Comparison of ENCODE assay signal across 20 cellular contexts in genomic region chr2:48993576-48993975, GRCh38.
A peak's percentile ranks its signal among the peaks of the same experiment; 100 is the strongest.
DNase-seq lines count a peak whose midpoint lies in the region; ATAC-seq and TF ChIP-seq lines count a peak whose summit lies in the region.
"Had no signal": no experiment of that assay in that cellular context is flagged by ENCODE, and none has a peak within 500 bp of the region (broad histone marks: within the 10 kb centered on the region; RNA-seq: fewer than 3 reads in every experiment).

No MANE protein-coding gene starts in this region.

- no peaks in the 10 kb centered on the region for H3K23me2 ChIP-seq in H9 (ENCODE audit: insufficient read length, low read depth, low read length, poor library complexity, severe bottlenecking)

- H3K36me3 Mint-ChIP-seq in H9 (ENCODE audit: insufficient read depth in 1 of 3, low read depth in 3 of 3): no peaks in the 10 kb centered on the region
- H3K36me3 Mint-ChIP-seq: CD4-positive, CD25-positive, alpha-beta regulatory T cell; type B pancreatic cell had no signal

- H3K4me1 ChIP-seq in stomach: no peaks in the 10 kb centered on the region
- H3K4me1 ChIP-seq in H9 (ENCODE audit: insufficient read depth, low read length): no peaks in the 10 kb centered on the region
- H3K4me1 ChIP-seq in gastroesophageal sphincter: no peaks in the 10 kb centered on the region
- H3K4me1 ChIP-seq: A549, gastrocnemius medialis, pancreas had no signal

- H3K4me2 ChIP-seq in H9 (ENCODE audit: insufficient read depth, insufficient read length, low read length): no peak overlapping the region
- H3K4me2 ChIP-seq: A549 had no signal

- H3K9me3 Mint-ChIP-seq in H9: no peaks in the 10 kb centered on the region

- no peak overlapping the region for H3K18ac ChIP-seq in H9 (ENCODE audit: insufficient read length, low read depth, low read length)

- no peaks in the 10 kb centered on the region for H3K79me2 ChIP-seq in H9 (ENCODE audit: insufficient read depth, low read length)

- no peak overlapping the region for H2BK20ac ChIP-seq in H9 (ENCODE audit: low read depth, low read length, poor library complexity, severe bottlenecking)

- H3K9ac ChIP-seq in H9 (ENCODE audit: extremely low read depth, insufficient read length, low read length): no peak overlapping the region

- H2BK5ac ChIP-seq in H9 (ENCODE audit: insufficient read length, low read length): no peak overlapping the region

- H3K23ac ChIP-seq in H9 (ENCODE audit: insufficient read length, low read depth, low read length): no peak overlapping the region

- no peak for TF ChIP-seq CTCF in stomach (IDR thresholded peaks at IDR 0.05)
- no peak for TF ChIP-seq CTCF in H9 (conservative IDR thresholded peaks at IDR 0.05)
- TF ChIP-seq CTCF in gastroesophageal sphincter (IDR thresholded peaks at IDR 0.05): no peak

- no peaks in the 10 kb centered on the region for H3K36me3 ChIP-seq in stomach
- H3K36me3 ChIP-seq in gastroesophageal sphincter: no peaks in the 10 kb centered on the region
- H3K36me3 ChIP-seq: gastrocnemius medialis, pancreas had no signal

- no peak overlapping the region for H2BK12ac ChIP-seq in H9 (ENCODE audit: insufficient read length, low read depth, low read length)

- H3K4me3 ChIP-seq in stomach: no peak overlapping the region
- no peak overlapping the region for H3K4me3 ChIP-seq in gastroesophageal sphincter
- H3K4me3 ChIP-seq: A549, gastrocnemius medialis, pancreas had no signal

- H3K56ac ChIP-seq in H9 (ENCODE audit: insufficient read length, low read depth, low read length): no peak overlapping the region

- H2BK15ac ChIP-seq in H9 (ENCODE audit: low read depth, low read length): no peak overlapping the region

- H4K91ac ChIP-seq in H9 (ENCODE audit: insufficient read length, low read depth, low read length): no peak overlapping the region

- TF ChIP-seq EP300 in stomach (IDR thresholded peaks at IDR 0.05) (no peak), gastroesophageal sphincter (IDR thresholded peaks at IDR 0.05) (no peak)

- no peak overlapping the region for H3T11ph ChIP-seq in H9 (ENCODE audit: low read length)

- H3K4me3 Mint-ChIP-seq in H9: no peak overlapping the region
- H3K4me3 Mint-ChIP-seq: CD4-positive, CD25-positive, alpha-beta regulatory T cell; type B pancreatic cell had no signal

- no peak overlapping the region for H3K4ac ChIP-seq in H9 (ENCODE audit: low read depth, low read length)

- intact Hi-C loops in stomach (cut with DNase I; ENCODE audit: low total_unique reads): no loop called here

- H3K27me3 Mint-ChIP-seq in H9 (ENCODE audit: low read depth): peaks cover 1% of the 10 kb centered on the region; the same call in 1 of the 2 replicates
- H3K27me3 Mint-ChIP-seq: type B pancreatic cell had no signal

- no peak overlapping the region for H2AK5ac ChIP-seq in H9 (ENCODE audit: insufficient read length, low read length)

- H3K79me1 ChIP-seq in H9 (ENCODE audit: insufficient read depth, low read depth, low read length, poor library complexity, severe bottlenecking): no peaks in the 10 kb centered on the region

- H3K9me3 ChIP-seq in stomach (no peaks in the 10 kb centered on the region), H9 (ENCODE audit: control insufficient read depth, low read depth, low read length) (no peaks in the 10 kb centered on the region), gastroesophageal sphincter (no peaks in the 10 kb centered on the region)
- H3K9me3 ChIP-seq: A549, gastrocnemius medialis, pancreas had no signal

- 76 to 82% (median 80%) methylated on average over 2 of the region's 2 CpGs for WGBS in stomach, 5 donors
- no CpG with 5 or more reads among the region's 2 CpGs for WGBS in H9 (ENCODE audit: extremely low coverage, insufficient read length, low lambda C conversion rate)
- 82 to 93% methylated on average over 2 of the region's 2 CpGs for WGBS in gastroesophageal sphincter (ENCODE audit: low coverage in 1 of 2), 2 donors

- peak; percentile 50 for ATAC-seq in GM18505 (IDR thresholded peaks at IDR 0.05; ENCODE audit: unreplicated experiment)
- peak; percentile 39 for ATAC-seq in GM19397 (IDR thresholded peaks at IDR 0.05; ENCODE audit: unreplicated experiment)
- ATAC-seq in HG02623 (IDR thresholded peaks at IDR 0.05; ENCODE audit: unreplicated experiment): peak; percentile 63
- peak; percentile 40 for ATAC-seq in HG03342 (IDR thresholded peaks at IDR 0.05; ENCODE audit: unreplicated experiment)
- ATAC-seq in gastroesophageal sphincter: no peak
- ATAC-seq: A549, gastrocnemius medialis had no signal

- H3K27ac ChIP-seq in stomach (no peak overlapping the region), H9 (ENCODE audit: insufficient read length, low read depth, low read length) (no peak overlapping the region), gastroesophageal sphincter (no peak overlapping the region)
- H3K27ac ChIP-seq: A549, gastrocnemius medialis, pancreas had no signal

- no peaks in the 10 kb centered on the region for H3K4me1 Mint-ChIP-seq in H9
- H3K4me1 Mint-ChIP-seq: CD4-positive, CD25-positive, alpha-beta regulatory T cell had no signal

- H3K27me3 ChIP-seq in stomach: no peaks in the 10 kb centered on the region
- H3K27me3 ChIP-seq in H9 (ENCODE audit: insufficient read depth, low read length): no peaks in the 10 kb centered on the region; the same call in 1 of the 2 replicates
- H3K27me3 ChIP-seq in gastroesophageal sphincter: no peaks in the 10 kb centered on the region
- H3K27me3 ChIP-seq: gastrocnemius medialis, pancreas had no signal

- H4K5ac ChIP-seq in H9 (ENCODE audit: insufficient read length, low read depth, low read length): no peak overlapping the region

- H4K20me1 ChIP-seq in H9 (ENCODE audit: control insufficient read depth, insufficient read depth, insufficient read length): no peaks in the 10 kb centered on the region

- DNase-seq in T-helper 9 cell: no peak
- no peak for DNase-seq in stomach
- no peak for DNase-seq in H9
- DNase-seq: activated CD4-positive, CD25-positive, alpha-beta regulatory T cell; activated effector memory CD4-positive, alpha-beta T cell treated with anti-CD3 and anti-CD28 coated beads, Interleukin-2, amount 50 U/mL, for 16 hours; anterior cingulate cortex; CD4-positive, CD25-positive, alpha-beta regulatory T cell; gastrocnemius medialis; Karpas-422; NCI-H1436; pancreas; SIG-M5; T-helper 2 cell had no signal

- H2AFZ ChIP-seq in H9 (ENCODE audit: low read length): no peak overlapping the region

- TF ChIP-seq POLR2A in GM18505 (IDR thresholded peaks at IDR 0.05; ENCODE audit: borderline replicate concordance, extremely low read depth, insufficient read depth, insufficient read length) (no peak), stomach (IDR thresholded peaks at IDR 0.05) (no peak), gastroesophageal sphincter (IDR thresholded peaks at IDR 0.05) (no peak)

- no peak overlapping the region for H4K8ac ChIP-seq in H9 (replicated peaks; ENCODE audit: insufficient read length, low read depth, low read length)

- no peak overlapping the region for H3K27ac Mint-ChIP-seq in H9
- H3K27ac Mint-ChIP-seq: CD4-positive, CD25-positive, alpha-beta regulatory T cell; type B pancreatic cell had no signal

- H3K14ac ChIP-seq in H9 (ENCODE audit: insufficient read depth, low read length): no peak overlapping the region

- H2BK120ac ChIP-seq in H9 (ENCODE audit: low read depth, low read length, poor library complexity, severe bottlenecking): no peak overlapping the region
